16 cellular contexts compared by ENCODE assay signal in genomic region chr14:62373889-62374394, GRCh38.
A peak's percentile ranks its signal among the peaks of the same experiment; 100 is the strongest.
DNase-seq lines count a peak whose midpoint lies in the region; ATAC-seq and TF ChIP-seq lines count a peak whose summit lies in the region.
"Had no signal": no experiment of that assay in that cellular context is flagged by ENCODE, and none has a peak within 500 bp of the region (broad histone marks: within the 10 kb centered on the region; RNA-seq: fewer than 3 reads in every experiment).

No MANE protein-coding gene starts in this region.

- H3K4me1 ChIP-seq in GM23338 (ENCODE audit: insufficient read depth) (no peaks in the 10 kb centered on the region), PC-3 (ENCODE audit: insufficient read depth, low read length) (no peaks in the 10 kb centered on the region), hepatocyte (ENCODE audit: insufficient read depth) (peaks cover 13% of the 10 kb centered on the region)
- H3K4me1 ChIP-seq: A549, BE2C had no signal

- H3K79me2 ChIP-seq in GM23338 (replicated peaks; ENCODE audit: insufficient read depth) (no peaks in the 10 kb centered on the region), PC-3 (ENCODE audit: low read length) (no peaks in the 10 kb centered on the region), hepatocyte (no peaks in the 10 kb centered on the region)

- H3F3A ChIP-seq in GM23338 (replicated peaks; ENCODE audit: low read depth) (no peaks in the 10 kb centered on the region), PC-3 (ENCODE audit: low read length, unreplicated experiment) (no peaks in the 10 kb centered on the region)

- no peak for ATAC-seq in GM23338
- ATAC-seq in PC-3: peak; percentile 63
- ATAC-seq in HG02870 (IDR thresholded peaks at IDR 0.05; ENCODE audit: unreplicated experiment): no peak
- ATAC-seq in HG03175 (IDR thresholded peaks at IDR 0.05; ENCODE audit: unreplicated experiment): no peak
- ATAC-seq: A549; CD8-positive, alpha-beta T cell; K562 had no signal

- H3K27me3 ChIP-seq in GM23338 (ENCODE audit: insufficient read depth) (no peaks in the 10 kb centered on the region), PC-3 (ENCODE audit: low read length) (peaks cover 23% of the 10 kb centered on the region), hepatocyte (no peaks in the 10 kb centered on the region)
- H3K27me3 ChIP-seq: BE2C had no signal

- H3K36me3 ChIP-seq in GM23338 (ENCODE audit: insufficient read depth): no peaks in the 10 kb centered on the region
- H3K36me3 ChIP-seq in PC-3 (ENCODE audit: low read depth, low read length): no peaks in the 10 kb centered on the region
- H3K36me3 ChIP-seq in hepatocyte (replicated peaks; ENCODE audit: insufficient read depth, low read depth): no peaks in the 10 kb centered on the region
- H3K36me3 ChIP-seq: BE2C had no signal

- H3K36me3 Mint-ChIP-seq in GM23338 (ENCODE audit: low read depth) (no peaks in the 10 kb centered on the region), CD14-positive monocyte (no peaks in the 10 kb centered on the region)
- H3K36me3 Mint-ChIP-seq: CD8-positive, alpha-beta T cell had no signal

- POLR2A ChIA-PET in PC-3 (lab: Charles Lee; ENCODE audit: unreplicated experiment): interaction anchor here (0.6 kb wide), 1 partner anchor 44 kb away, joined by 3 read pairs; no protein-coding TSS in a partner anchor

- no peaks in the 10 kb centered on the region for H3K9me3 Mint-ChIP-seq in GM23338
- H3K9me3 Mint-ChIP-seq in CD14-positive monocyte: peaks cover 0 to 3% (median 2%) of the 10 kb centered on the region in 7 donors

- no peak overlapping the region for H3K4me2 ChIP-seq in GM23338
- no peak overlapping the region for H3K4me2 ChIP-seq in PC-3 (ENCODE audit: low read length)
- H3K4me2 ChIP-seq in hepatocyte: no peak overlapping the region
- H3K4me2 ChIP-seq: A549 had no signal

- no TSS peak for BruUV-seq in PC-3 (replicated peaks; lab: Mats Ljungman, UMichigan)

- DNase-seq in GM23338 (ENCODE audit: low spot score) (no peak), LNCaP clone FGC (ENCODE audit: low read depth) (peak; percentile 28), PC-3 (peak; percentile 42), hepatocyte (ENCODE audit: low spot score) (peak; percentile 14), DMS 273 treated with DMSO at 0.1 percent for 48 hours (lab: John Stamatoyannopoulos, UW) (no peak), CD14-positive monocyte (ENCODE audit: low spot score) (no peak)
- DNase-seq: BE2C; CD8-positive, alpha-beta T cell; COR-L47; GM23248; H7 had no signal

- H4K20me1 ChIP-seq in GM23338 (replicated peaks; ENCODE audit: insufficient read depth) (no peaks in the 10 kb centered on the region), PC-3 (ENCODE audit: low read length) (no peaks in the 10 kb centered on the region), hepatocyte (ENCODE audit: insufficient read depth, poor library complexity, severe bottlenecking) (no peaks in the 10 kb centered on the region)

- no peak overlapping the region for H3K4me3 Mint-ChIP-seq in GM23338
- no peak overlapping the region for H3K4me3 Mint-ChIP-seq in CD14-positive monocyte
- H3K4me3 Mint-ChIP-seq: CD8-positive, alpha-beta T cell had no signal

- intact Hi-C loops in PC-3 (cut with micrococcal nuclease): no loop called here
- intact Hi-C loops in CD14-positive monocyte (cut with micrococcal nuclease): no loop called here

- TF ChIP-seq CTCF in GM23338 (conservative IDR thresholded peaks at IDR 0.05; ENCODE audit: low read depth in 2 of 2) (no peak), LNCaP clone FGC (IDR thresholded peaks at IDR 0.05; ENCODE audit: control insufficient read depth, extremely low read depth, insufficient read depth) (no peak), PC-3 (conservative IDR thresholded peaks at IDR 0.05; ENCODE audit: low read depth, low read length) (no peak), hepatocyte (IDR thresholded peaks at IDR 0.05; ENCODE audit: poor library complexity) (no peak), CD14-positive monocyte (IDR thresholded peaks at IDR 0.05) (no peak)

- H3K27me3 Mint-ChIP-seq in GM23338 (ENCODE audit: insufficient read depth, low read depth, poor library complexity) (peaks cover 1% of the 10 kb centered on the region), CD14-positive monocyte (ENCODE audit: low read depth in 3 of 3) (no peaks in the 10 kb centered on the region)

- no peak overlapping the region for H3K9ac ChIP-seq in PC-3 (ENCODE audit: low read length)
- H3K9ac ChIP-seq: GM23248 had no signal

- H2AFZ ChIP-seq in GM23338 (peak overlapping the region; percentile 43; the same call in 1 of the 2 replicates), PC-3 (ENCODE audit: low read length) (no peak overlapping the region), hepatocyte (no peak overlapping the region)
- H2AFZ ChIP-seq: GM23248 had no signal

- CTCF ChIA-PET in PC-3 (lab: Charles Lee): no interaction called here

- H3K27ac Mint-ChIP-seq in GM23338 (no peak overlapping the region), CD14-positive monocyte (no peak overlapping the region)
- H3K27ac Mint-ChIP-seq: CD8-positive, alpha-beta T cell had no signal

- no peaks in the 10 kb centered on the region for H3K9me3 ChIP-seq in PC-3 (ENCODE audit: low read length)
- H3K9me3 ChIP-seq in hepatocyte (ENCODE audit: low read depth): no peaks in the 10 kb centered on the region
- H3K9me3 ChIP-seq: A549, BE2C had no signal

- H3K4me3 ChIP-seq in GM23338 (no peak overlapping the region), LNCaP clone FGC (ENCODE audit: low read depth, low read length) (no peak overlapping the region), PC-3 (ENCODE audit: low read length) (no peak overlapping the region), hepatocyte (no peak overlapping the region)
- H3K4me3 ChIP-seq: A549, GM23248, K562 had no signal

- H3K9me2 ChIP-seq in GM23338 (ENCODE audit: insufficient read depth): 0 out of 2 replicates have a peak, but pooled peaks cover 8% of the 10 kb centered on the region
- H3K9me2 ChIP-seq in PC-3 (replicated peaks; ENCODE audit: low read length): no peaks in the 10 kb centered on the region
- no peaks in the 10 kb centered on the region for H3K9me2 ChIP-seq in hepatocyte (replicated peaks; ENCODE audit: insufficient read depth)

- H3K4me1 Mint-ChIP-seq in GM23338 (no peaks in the 10 kb centered on the region), CD14-positive monocyte (no peaks in the 10 kb centered on the region)

- no peak overlapping the region for H3K27ac ChIP-seq in GM23338 (ENCODE audit: low read depth)
- H3K27ac ChIP-seq in PC-3 (ENCODE audit: low read length): no peak overlapping the region
- H3K27ac ChIP-seq in hepatocyte: peak overlapping the region; percentile 52
- H3K27ac ChIP-seq: A549, C4-2B, GM23248 had no signal

TF ChIP-seq in GM23338, 12 proteins besides CTCF, POLR2A, EP300 and RAD21 (continues in another document):
- no peak for TF ChIP-seq NANOG (IDR thresholded peaks at IDR 0.05; ENCODE audit: borderline replicate concordance)
- no peak for TF ChIP-seq JUNB (IDR thresholded peaks at IDR 0.05; ENCODE audit: unreplicated experiment)
- TF ChIP-seq, protein P1, sequence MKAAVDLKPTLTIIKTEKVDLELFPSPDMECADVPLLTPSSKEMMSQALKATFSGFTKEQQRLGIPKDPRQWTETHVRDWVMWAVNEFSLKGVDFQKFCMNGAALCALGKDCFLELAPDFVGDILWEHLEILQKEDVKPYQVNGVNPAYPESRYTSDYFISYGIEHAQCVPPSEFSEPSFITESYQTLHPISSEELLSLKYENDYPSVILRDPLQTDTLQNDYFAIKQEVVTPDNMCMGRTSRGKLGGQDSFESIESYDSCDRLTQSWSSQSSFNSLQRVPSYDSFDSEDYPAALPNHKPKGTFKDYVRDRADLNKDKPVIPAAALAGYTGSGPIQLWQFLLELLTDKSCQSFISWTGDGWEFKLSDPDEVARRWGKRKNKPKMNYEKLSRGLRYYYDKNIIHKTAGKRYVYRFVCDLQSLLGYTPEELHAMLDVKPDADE (IDR thresholded peaks at IDR 0.05): no peak
- TF ChIP-seq STAT1 (IDR thresholded peaks at IDR 0.05; ENCODE audit: unreplicated experiment): no peak
- TF ChIP-seq ZNF114 (CRISPR knock-in tag; IDR thresholded peaks at IDR 0.05): no peak
- no peak for TF ChIP-seq ZNF331 (CRISPR knock-in tag; IDR thresholded peaks at IDR 0.05; ENCODE audit: low read depth)
- TF ChIP-seq EZH2 (IDR thresholded peaks at IDR 0.05; ENCODE audit: low read depth, unreplicated experiment): no peak
- no peak for TF ChIP-seq EZH2phosphoT487 (IDR thresholded peaks at IDR 0.05; ENCODE audit: unreplicated experiment)
- no peak for TF ChIP-seq REST (IDR thresholded peaks at IDR 0.05; ENCODE audit: unreplicated experiment)
- TF ChIP-seq POLR2AphosphoS5 (IDR thresholded peaks at IDR 0.05; ENCODE audit: low read depth): no peak

Comparison
In these comparisons a context has a peak if more than half of its experiments do, and no peak if none do; other contexts are left out.
1. DNase-seq: peak in LNCaP clone FGC (single experiment), PC-3 (single experiment) and hepatocyte (single experiment); none in GM23338 (single experiment), DMS 273 treated with DMSO at 0.1 percent for 48 hours (single experiment) and CD14-positive monocyte (single experiment).